ENCODE assay signal across 8 cellular contexts in genomic region chr6:16318953-16319720, GRCh38.
DNase-seq lines count a peak whose midpoint lies in the region; ATAC-seq and TF ChIP-seq lines count a peak whose summit lies in the region.

No MANE protein-coding gene starts in this region.

- H2BK5ac ChIP-seq in mesendoderm (ENCODE audit: low read length): no peak overlapping the region

- H3K23ac ChIP-seq in mesendoderm (ENCODE audit: low read length): no peak overlapping the region

- peaks cover 22% of the 10 kb centered on the region for H3K4me1 ChIP-seq in cardiac muscle cell (ENCODE audit: low read depth)
- H3K4me1 ChIP-seq in mesendoderm (ENCODE audit: control insufficient read depth, low read depth, low read length): peaks cover 12% of the 10 kb centered on the region
- H3K4me1 ChIP-seq in upper lobe of left lung: peaks cover 21 to 41% (median 33%) of the 10 kb centered on the region in 4 donors

- no peak overlapping the region for H3K4me2 ChIP-seq in mesendoderm (ENCODE audit: low read length)

- no peaks in the 10 kb centered on the region for H3K9me3 Mint-ChIP-seq in activated naive CD8-positive, alpha-beta T cell treated with anti-CD3 and anti-CD28 coated beads, Interleukin-2, amount 50 U/mL, for 24 hours

- H3K27ac ChIP-seq in cardiac muscle cell (peak overlapping the region; percentile 89), mesendoderm (ENCODE audit: low read depth, low read length) (no peak overlapping the region), upper lobe of left lung (peak overlapping the region in 3 of 4 donors; percentile 62 to 80 (median 72))

- DNase-seq in cardiac muscle cell (ENCODE audit: low read depth in 1 of 2, low spot score in 1 of 2): no peak
- DNase-seq in left cardiac atrium: no peak
- no peak for DNase-seq in activated naive CD8-positive, alpha-beta T cell treated with anti-CD3 and anti-CD28 coated beads, Interleukin-2, amount 50 U/mL, for 24 hours
- DNase-seq in mesendoderm: no peak
- no peak for DNase-seq in upper lobe of left lung
- no peak for DNase-seq in stimulated activated CD4-positive, alpha-beta T cell treated with anti-CD3 and anti-CD28 coated beads, Interleukin-15, amount 100 ng/mL, for 24 hours
- no peak for DNase-seq in occipital lobe (lab: John Stamatoyannopoulos, UW)
- DNase-seq in CD1c-positive myeloid dendritic cell (ENCODE audit: extremely low spot score): no peak

- no peak for TF ChIP-seq CTCF in cardiac muscle cell (IDR thresholded peaks at IDR 0.05; ENCODE audit: low read depth, low read length)
- TF ChIP-seq CTCF in upper lobe of left lung (IDR thresholded peaks at IDR 0.05): no peak

- no peak overlapping the region for H3K18ac ChIP-seq in mesendoderm (ENCODE audit: low read length)

- H3K36me3 Mint-ChIP-seq in activated naive CD8-positive, alpha-beta T cell treated with anti-CD3 and anti-CD28 coated beads, Interleukin-2, amount 50 U/mL, for 24 hours (ENCODE audit: low read depth): peaks cover 6% of the 10 kb centered on the region

- no peak overlapping the region for H3K4ac ChIP-seq in mesendoderm (ENCODE audit: low read depth, low read length)

- WGBS in mesendoderm (ENCODE audit: extremely low coverage, insufficient coverage, low lambda C conversion rate): no CpG with 5 or more reads among the region's 8 CpGs
- WGBS in upper lobe of left lung, 2 donors: 94 to 96% methylated on average over 8 of the region's 8 CpGs

- TF ChIP-seq POLR2A in upper lobe of left lung (IDR thresholded peaks at IDR 0.05): no peak

- no peak overlapping the region for H2BK15ac ChIP-seq in mesendoderm (replicated peaks; ENCODE audit: low read depth)

- H3K4me1 Mint-ChIP-seq in activated naive CD8-positive, alpha-beta T cell treated with anti-CD3 and anti-CD28 coated beads, Interleukin-2, amount 50 U/mL, for 24 hours: peaks cover 74% of the 10 kb centered on the region

- intact Hi-C loops in left cardiac atrium (cut with DNase I): no loop called here

- H3K9me3 ChIP-seq in cardiac muscle cell (ENCODE audit: low read depth): no peaks in the 10 kb centered on the region
- no peaks in the 10 kb centered on the region for H3K9me3 ChIP-seq in upper lobe of left lung

- no peak overlapping the region for H2BK120ac ChIP-seq in mesendoderm (ENCODE audit: low read depth, low read length)

- no peak overlapping the region for H4K8ac ChIP-seq in mesendoderm (ENCODE audit: low read depth, low read length)

- no peaks in the 10 kb centered on the region for H3K27me3 Mint-ChIP-seq in activated naive CD8-positive, alpha-beta T cell treated with anti-CD3 and anti-CD28 coated beads, Interleukin-2, amount 50 U/mL, for 24 hours

- no peaks in the 10 kb centered on the region for H3K36me3 ChIP-seq in cardiac muscle cell
- no peaks in the 10 kb centered on the region for H3K36me3 ChIP-seq in mesendoderm (ENCODE audit: control insufficient read depth, insufficient read depth, low read length)
- H3K36me3 ChIP-seq in upper lobe of left lung: no peaks in the 10 kb centered on the region

- peak overlapping the region; percentile 28 for H3K56ac ChIP-seq in mesendoderm (ENCODE audit: low read length)

- H3K4me3 ChIP-seq in cardiac muscle cell (no peak overlapping the region), mesendoderm (ENCODE audit: low read length) (no peak overlapping the region), upper lobe of left lung (no peak overlapping the region)

- H3K27ac Mint-ChIP-seq in activated naive CD8-positive, alpha-beta T cell treated with anti-CD3 and anti-CD28 coated beads, Interleukin-2, amount 50 U/mL, for 24 hours: peak overlapping the region; percentile 91

- no peak for ATAC-seq in left cardiac atrium
- no peak for ATAC-seq in activated naive CD8-positive, alpha-beta T cell treated with anti-CD3 and anti-CD28 coated beads, Interleukin-2, amount 50 U/mL, for 24 hours
- ATAC-seq in upper lobe of left lung (ENCODE audit: low FRiP score in 2 of 2): no peak

- no peak overlapping the region for H3K9ac ChIP-seq in mesendoderm (ENCODE audit: low read length)

- no peaks in the 10 kb centered on the region for H3K79me1 ChIP-seq in mesendoderm (ENCODE audit: low read length)

- H3K4me3 Mint-ChIP-seq in activated naive CD8-positive, alpha-beta T cell treated with anti-CD3 and anti-CD28 coated beads, Interleukin-2, amount 50 U/mL, for 24 hours: peak overlapping the region; percentile 72

- peak overlapping the region; percentile 91 for H2AK5ac ChIP-seq in mesendoderm (ENCODE audit: low read length)

- TF ChIP-seq EP300 in upper lobe of left lung (IDR thresholded peaks at IDR 0.05): no peak

- no peaks in the 10 kb centered on the region for H3K79me2 ChIP-seq in mesendoderm (ENCODE audit: control insufficient read depth, insufficient read depth, low read length)

- H4K5ac ChIP-seq in mesendoderm (ENCODE audit: low read length): no peak overlapping the region

- H3K27me3 ChIP-seq in cardiac muscle cell (no peaks in the 10 kb centered on the region), mesendoderm (ENCODE audit: insufficient read depth, low read length, poor library complexity) (no peaks in the 10 kb centered on the region), upper lobe of left lung (no peaks in the 10 kb centered on the region)
